Comparison of ENCODE assay signal across 1 cellular context in genomic region chr3:48356419-48356818, GRCh38.
TF ChIP-seq lines count a peak whose summit lies in the region.

No MANE protein-coding gene starts in this region.

TF ChIP-seq in GM23338, 12 proteins besides CTCF, POLR2A, EP300 and RAD21 (continued from another document):
- TF ChIP-seq ZNF462 (CRISPR knock-in tag; IDR thresholded peaks at IDR 0.05) (no peak), EZH2 (IDR thresholded peaks at IDR 0.05; ENCODE audit: low read depth, unreplicated experiment) (no peak), CREB1 (CRISPR knock-in tag; IDR thresholded peaks at IDR 0.05; ENCODE audit: low read depth) (no peak), ETS1 (IDR thresholded peaks at IDR 0.05) (no peak), EZH2phosphoT487 (IDR thresholded peaks at IDR 0.05; ENCODE audit: unreplicated experiment) (no peak)
TF ChIP-seq in GM23338: peak in this region for 0.
